In the genomic region with DNA sequence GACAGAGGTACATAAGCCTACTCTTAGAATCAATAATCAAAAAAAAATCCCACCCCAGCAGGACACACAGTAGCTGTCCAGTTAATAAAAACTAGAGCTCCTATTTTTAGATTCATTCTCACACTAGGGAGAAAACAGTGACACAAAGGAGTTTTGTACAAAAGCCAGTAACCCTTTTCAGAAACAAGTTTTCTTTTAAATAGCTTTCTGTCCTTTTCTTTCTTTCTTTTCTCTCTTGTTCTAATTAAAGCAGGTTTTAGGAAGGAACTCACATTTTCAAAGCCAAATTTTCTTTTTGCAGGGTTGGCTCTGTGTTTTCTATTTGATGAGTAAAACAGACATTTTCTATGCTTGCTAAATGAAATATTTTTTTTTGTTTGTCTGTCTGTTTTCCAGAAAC, we compare ENCODE assay signal across 25 cellular contexts.
DNase-seq lines count a peak whose midpoint lies in the region; ATAC-seq lines count a peak whose summit lies in the region.
"Had no signal": no experiment of that assay in that cellular context is flagged by ENCODE, and none has a peak within 500 bp of the region (broad histone marks: within the 10 kb centered on the region; RNA-seq: fewer than 3 reads in every experiment).

No MANE protein-coding gene starts in this region.

- H3K9me3 Mint-ChIP-seq in stimulated activated effector memory CD8-positive, alpha-beta T cell treated with anti-CD3 and anti-CD28 coated beads, Interleukin-12 subunit alpha, Interleukin-12 subunit beta, amount 100 ng/mL, for 72 hours = peaks cover 4% of the 10 kb centered on the region
- H3K9me3 Mint-ChIP-seq in activated CD8-positive, alpha-beta memory T cell treated with anti-CD3 and anti-CD28 coated beads, Interleukin-2, amount 10 ng/mL, durations not matched to agents 7 days and 5 days (ENCODE audit: low read depth) = peaks cover 9% of the 10 kb centered on the region

- H3K27me3 Mint-ChIP-seq in activated CD8-positive, alpha-beta memory T cell treated with anti-CD3 and anti-CD28 coated beads, Interleukin-2, amount 10 ng/mL, durations not matched to agents 7 days and 5 days = no peaks in the 10 kb centered on the region
- H3K27me3 Mint-ChIP-seq: CD4-positive, alpha-beta memory T cell had no signal

- no peaks in the 10 kb centered on the region for H3K4me1 Mint-ChIP-seq in stimulated activated effector memory CD8-positive, alpha-beta T cell treated with anti-CD3 and anti-CD28 coated beads, Interleukin-12 subunit alpha, Interleukin-12 subunit beta, amount 100 ng/mL, for 72 hours
- no peaks in the 10 kb centered on the region for H3K4me1 Mint-ChIP-seq in activated CD8-positive, alpha-beta memory T cell treated with anti-CD3 and anti-CD28 coated beads, Interleukin-2, amount 10 ng/mL, durations not matched to agents 7 days and 5 days
- H3K4me1 Mint-ChIP-seq: CD4-positive, alpha-beta memory T cell had no signal

- H3K27ac ChIP-seq in caudate nucleus (ENCODE audit: low read depth, low read length) (peak overlapping the region; percentile 36), layer of hippocampus (ENCODE audit: low read depth, low read length) (peak overlapping the region; percentile 46)
- H3K27ac ChIP-seq: A549; BLaER1 treated with 17β-estradiol and CSF1 and Interleukin-3, amounts not matched to agents 10 nM and 100 nM; HL-60; SJSA1 had no signal

- ATAC-seq in stimulated activated effector memory CD8-positive, alpha-beta T cell treated with anti-CD3 and anti-CD28 coated beads, Interleukin-12 subunit alpha, Interleukin-12 subunit beta, amount 100 ng/mL, for 72 hours = no peak
- ATAC-seq in activated CD4-positive, CD25-positive, alpha-beta regulatory T cell treated with anti-CD3 and anti-CD28 coated beads, Interleukin-2, amount 50 U/mL, for 24 hours = no peak
- no peak for ATAC-seq in activated CD8-positive, alpha-beta memory T cell treated with anti-CD3 and anti-CD28 coated beads, Interleukin-2, amount 10 ng/mL, durations not matched to agents 7 days and 5 days
- ATAC-seq: A549 had no signal

- H3K36me3 Mint-ChIP-seq in stimulated activated effector memory CD8-positive, alpha-beta T cell treated with anti-CD3 and anti-CD28 coated beads, Interleukin-12 subunit alpha, Interleukin-12 subunit beta, amount 100 ng/mL, for 72 hours = no peaks in the 10 kb centered on the region
- H3K36me3 Mint-ChIP-seq in activated CD8-positive, alpha-beta memory T cell treated with anti-CD3 and anti-CD28 coated beads, Interleukin-2, amount 10 ng/mL, durations not matched to agents 7 days and 5 days = no peaks in the 10 kb centered on the region
- H3K36me3 Mint-ChIP-seq: CD4-positive, alpha-beta memory T cell had no signal

- CTCF ChIA-PET in activated CD8-positive, alpha-beta memory T cell treated with anti-CD3 and anti-CD28 coated beads, Interleukin-2, amount 10 ng/mL, durations not matched to agents 7 days and 5 days (lab: Charles Lee) = no interaction called here

- no peaks in the 10 kb centered on the region for H3K27me3 ChIP-seq in layer of hippocampus (ENCODE audit: control insufficient read depth, insufficient read depth, low read length)
- H3K27me3 ChIP-seq: BLaER1 treated with 17β-estradiol and CSF1 and Interleukin-3, amounts not matched to agents 10 nM and 100 nM; SJSA1 had no signal

- DNase-seq in caudate nucleus (lab: John Stamatoyannopoulos, UW) (no peak), pons (ENCODE audit: low spot score) (peak; percentile 57), nucleus accumbens (lab: John Stamatoyannopoulos, UW) (no peak)
- DNase-seq in stimulated activated effector memory CD8-positive, alpha-beta T cell treated with anti-CD3 and anti-CD28 coated beads, Interleukin-12 subunit alpha, Interleukin-12 subunit beta, amount 100 ng/mL, for 72 hours (ENCODE audit: low spot score in 2 of 2) = no peak
- DNase-seq in activated CD8-positive, alpha-beta memory T cell treated with anti-CD3 and anti-CD28 coated beads, Interleukin-2, amount 10 ng/mL, durations not matched to agents 7 days and 5 days = no peak
- DNase-seq: AML-193; CD4-positive, alpha-beta memory T cell; DMS79 treated with DMSO at 0.1 percent for 48 hours; HCEC 1CT; NCI-H1092; NCI-H1417 treated with DMSO at 0.1 percent for 48 hours; NCI-H187; NCI-H2081 treated with DMSO at 0.1 percent for 48 hours; NCI-H2171; NCI-H226; NCI-H510A; NCI-H69; Right ventricle myocardium superior; RPMI8226 had no signal

- H3K4me3 Mint-ChIP-seq in stimulated activated effector memory CD8-positive, alpha-beta T cell treated with anti-CD3 and anti-CD28 coated beads, Interleukin-12 subunit alpha, Interleukin-12 subunit beta, amount 100 ng/mL, for 72 hours = no peak overlapping the region
- H3K4me3 Mint-ChIP-seq in activated CD8-positive, alpha-beta memory T cell treated with anti-CD3 and anti-CD28 coated beads, Interleukin-2, amount 10 ng/mL, durations not matched to agents 7 days and 5 days = no peak overlapping the region
- H3K4me3 Mint-ChIP-seq: CD4-positive, alpha-beta memory T cell had no signal

- no peak overlapping the region for H3K27ac Mint-ChIP-seq in stimulated activated effector memory CD8-positive, alpha-beta T cell treated with anti-CD3 and anti-CD28 coated beads, Interleukin-12 subunit alpha, Interleukin-12 subunit beta, amount 100 ng/mL, for 72 hours
- H3K27ac Mint-ChIP-seq in activated CD8-positive, alpha-beta memory T cell treated with anti-CD3 and anti-CD28 coated beads, Interleukin-2, amount 10 ng/mL, durations not matched to agents 7 days and 5 days = no peak overlapping the region
- H3K27ac Mint-ChIP-seq: CD4-positive, alpha-beta memory T cell had no signal
